ENCODE assay signal across 2 cellular contexts in the genomic region with DNA sequence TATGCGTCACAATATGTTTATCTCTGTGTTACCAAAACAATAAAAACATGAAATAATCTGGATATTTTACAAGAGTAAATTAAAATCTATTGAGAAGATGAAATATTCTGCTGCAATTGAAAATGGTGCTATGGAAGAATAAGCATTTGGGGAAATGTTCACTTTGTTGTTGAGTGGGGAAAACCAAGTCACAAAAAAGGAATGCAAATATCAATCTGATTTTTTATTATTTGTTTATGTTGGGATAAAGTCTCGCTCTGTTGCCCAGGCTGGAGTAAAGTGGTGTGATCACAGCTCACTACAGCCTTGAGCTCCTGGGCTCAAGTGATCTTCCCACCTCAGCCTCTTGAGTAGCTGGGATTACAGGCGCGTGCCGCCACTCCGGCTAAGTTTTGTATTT.
TF ChIP-seq lines count a peak whose summit lies in the region.

No MANE protein-coding gene starts in this region.

TF ChIP-seq in HCT116, 20 proteins besides CTCF, POLR2A, EP300 and RAD21 (continued from another document):
- TF ChIP-seq YY1 (IDR thresholded peaks at IDR 0.05; ENCODE audit: extremely low read depth, insufficient replicate concordance, low read depth, low read length) (no peak), ZFX (IDR thresholded peaks at IDR 0.05) (no peak), SIN3A (IDR thresholded peaks at IDR 0.05; ENCODE audit: low read depth) (no peak), CBX3 (IDR thresholded peaks at IDR 0.05; ENCODE audit: low read depth) (no peak), ATF3 (IDR thresholded peaks at IDR 0.05) (no peak), ELF1 (IDR thresholded peaks at IDR 0.05; ENCODE audit: borderline replicate concordance, low read depth) (no peak), SP1 (IDR thresholded peaks at IDR 0.05; ENCODE audit: low read depth) (no peak), TCF7L2 (IDR thresholded peaks at IDR 0.05; ENCODE audit: borderline replicate concordance, extremely low read depth, insufficient read depth, insufficient read length) (no peak), EZH2phosphoT487 (IDR thresholded peaks at IDR 0.05; ENCODE audit: borderline replicate concordance) (no peak), JUND (IDR thresholded peaks at IDR 0.05) (no peak)
- TF ChIP-seq, protein P1, sequence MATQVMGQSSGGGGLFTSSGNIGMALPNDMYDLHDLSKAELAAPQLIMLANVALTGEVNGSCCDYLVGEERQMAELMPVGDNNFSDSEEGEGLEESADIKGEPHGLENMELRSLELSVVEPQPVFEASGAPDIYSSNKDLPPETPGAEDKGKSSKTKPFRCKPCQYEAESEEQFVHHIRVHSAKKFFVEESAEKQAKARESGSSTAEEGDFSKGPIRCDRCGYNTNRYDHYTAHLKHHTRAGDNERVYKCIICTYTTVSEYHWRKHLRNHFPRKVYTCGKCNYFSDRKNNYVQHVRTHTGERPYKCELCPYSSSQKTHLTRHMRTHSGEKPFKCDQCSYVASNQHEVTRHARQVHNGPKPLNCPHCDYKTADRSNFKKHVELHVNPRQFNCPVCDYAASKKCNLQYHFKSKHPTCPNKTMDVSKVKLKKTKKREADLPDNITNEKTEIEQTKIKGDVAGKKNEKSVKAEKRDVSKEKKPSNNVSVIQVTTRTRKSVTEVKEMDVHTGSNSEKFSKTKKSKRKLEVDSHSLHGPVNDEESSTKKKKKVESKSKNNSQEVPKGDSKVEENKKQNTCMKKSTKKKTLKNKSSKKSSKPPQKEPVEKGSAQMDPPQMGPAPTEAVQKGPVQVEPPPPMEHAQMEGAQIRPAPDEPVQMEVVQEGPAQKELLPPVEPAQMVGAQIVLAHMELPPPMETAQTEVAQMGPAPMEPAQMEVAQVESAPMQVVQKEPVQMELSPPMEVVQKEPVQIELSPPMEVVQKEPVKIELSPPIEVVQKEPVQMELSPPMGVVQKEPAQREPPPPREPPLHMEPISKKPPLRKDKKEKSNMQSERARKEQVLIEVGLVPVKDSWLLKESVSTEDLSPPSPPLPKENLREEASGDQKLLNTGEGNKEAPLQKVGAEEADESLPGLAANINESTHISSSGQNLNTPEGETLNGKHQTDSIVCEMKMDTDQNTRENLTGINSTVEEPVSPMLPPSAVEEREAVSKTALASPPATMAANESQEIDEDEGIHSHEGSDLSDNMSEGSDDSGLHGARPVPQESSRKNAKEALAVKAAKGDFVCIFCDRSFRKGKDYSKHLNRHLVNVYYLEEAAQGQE (IDR thresholded peaks at IDR 0.05; ENCODE audit: low read depth) = no peak
- TF ChIP-seq, protein P2, sequence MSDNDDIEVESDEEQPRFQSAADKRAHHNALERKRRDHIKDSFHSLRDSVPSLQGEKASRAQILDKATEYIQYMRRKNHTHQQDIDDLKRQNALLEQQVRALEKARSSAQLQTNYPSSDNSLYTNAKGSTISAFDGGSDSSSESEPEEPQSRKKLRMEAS (IDR thresholded peaks at IDR 0.05) = no peak
- TF ChIP-seq, protein P3, sequence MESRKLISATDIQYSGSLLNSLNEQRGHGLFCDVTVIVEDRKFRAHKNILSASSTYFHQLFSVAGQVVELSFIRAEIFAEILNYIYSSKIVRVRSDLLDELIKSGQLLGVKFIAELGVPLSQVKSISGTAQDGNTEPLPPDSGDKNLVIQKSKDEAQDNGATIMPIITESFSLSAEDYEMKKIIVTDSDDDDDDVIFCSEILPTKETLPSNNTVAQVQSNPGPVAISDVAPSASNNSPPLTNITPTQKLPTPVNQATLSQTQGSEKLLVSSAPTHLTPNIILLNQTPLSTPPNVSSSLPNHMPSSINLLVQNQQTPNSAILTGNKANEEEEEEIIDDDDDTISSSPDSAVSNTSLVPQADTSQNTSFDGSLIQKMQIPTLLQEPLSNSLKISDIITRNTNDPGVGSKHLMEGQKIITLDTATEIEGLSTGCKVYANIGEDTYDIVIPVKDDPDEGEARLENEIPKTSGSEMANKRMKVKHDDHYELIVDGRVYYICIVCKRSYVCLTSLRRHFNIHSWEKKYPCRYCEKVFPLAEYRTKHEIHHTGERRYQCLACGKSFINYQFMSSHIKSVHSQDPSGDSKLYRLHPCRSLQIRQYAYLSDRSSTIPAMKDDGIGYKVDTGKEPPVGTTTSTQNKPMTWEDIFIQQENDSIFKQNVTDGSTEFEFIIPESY (IDR thresholded peaks at IDR 0.05; ENCODE audit: extremely low read depth, insufficient replicate concordance, low read length) = no peak

TF ChIP-seq in SK-N-SH, 30 proteins besides CTCF, POLR2A, EP300 and RAD21 (continued from another document):
- TF ChIP-seq, protein P1 (IDR thresholded peaks at IDR 0.05; ENCODE audit: low read depth, low read length) = no peak
- TF ChIP-seq TAF1 (IDR thresholded peaks at IDR 0.05; ENCODE audit: borderline replicate concordance, low read depth, low read length) (no peak), RFX5 (IDR thresholded peaks at IDR 0.05; ENCODE audit: low read length) (no peak), USF1 (IDR thresholded peaks at IDR 0.05; ENCODE audit: borderline replicate concordance, low read depth) (no peak), NRF1 (IDR thresholded peaks at IDR 0.05; ENCODE audit: low read depth, low read length) (no peak), RCOR1 (IDR thresholded peaks at IDR 0.05; ENCODE audit: low read length) (no peak), CHD2 (IDR thresholded peaks at IDR 0.05; ENCODE audit: low read length, partially characterized antibody) (no peak), GABPA (IDR thresholded peaks at IDR 0.05; ENCODE audit: low read depth) (no peak), POLR2AphosphoS5 (IDR thresholded peaks at IDR 0.05; ENCODE audit: low read depth, low read length) (no peak), FOXM1 (IDR thresholded peaks at IDR 0.05; ENCODE audit: low read depth) (no peak)
- TF ChIP-seq, protein P4, sequence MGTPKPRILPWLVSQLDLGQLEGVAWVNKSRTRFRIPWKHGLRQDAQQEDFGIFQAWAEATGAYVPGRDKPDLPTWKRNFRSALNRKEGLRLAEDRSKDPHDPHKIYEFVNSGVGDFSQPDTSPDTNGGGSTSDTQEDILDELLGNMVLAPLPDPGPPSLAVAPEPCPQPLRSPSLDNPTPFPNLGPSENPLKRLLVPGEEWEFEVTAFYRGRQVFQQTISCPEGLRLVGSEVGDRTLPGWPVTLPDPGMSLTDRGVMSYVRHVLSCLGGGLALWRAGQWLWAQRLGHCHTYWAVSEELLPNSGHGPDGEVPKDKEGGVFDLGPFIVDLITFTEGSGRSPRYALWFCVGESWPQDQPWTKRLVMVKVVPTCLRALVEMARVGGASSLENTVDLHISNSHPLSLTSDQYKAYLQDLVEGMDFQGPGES (IDR thresholded peaks at IDR 0.05; ENCODE audit: low read depth, low read length) = no peak
- TF ChIP-seq, protein P3 (IDR thresholded peaks at IDR 0.05; ENCODE audit: borderline replicate concordance, low read depth) = no peak
